Comparison of ENCODE assay signal across 12 cellular contexts in genomic region chr6:129889580-129889979, GRCh38. TPM values are rescaled to one million over a fixed set of nuclear protein-coding genes. Genes with fewer than 3 reads are reported as not detected.
DNase-seq lines count a peak whose midpoint lies in the region; ATAC-seq and TF ChIP-seq lines count a peak whose summit lies in the region.
"Had no signal": no experiment of that assay in that cellular context is flagged by ENCODE, and none has a peak within 500 bp of the region (broad histone marks: within the 10 kb centered on the region; RNA-seq: fewer than 3 reads in every experiment).

No MANE protein-coding gene starts in this region.

- in situ Hi-C loops in brain microvascular endothelial cell (cut with HindIII; ENCODE audit: low pct_ligation_motif_present, low sequenced_read_pairs) = no loop called here

- intact Hi-C loops in left colon (cut with DNase I, micrococcal nuclease) = no loop called here

- no peak for ATAC-seq in left colon
- ATAC-seq in GM21360 (IDR thresholded peaks at IDR 0.05; ENCODE audit: unreplicated experiment) = no peak

- H3K27me3 ChIP-seq in brain microvascular endothelial cell (replicated peaks) = no peaks in the 10 kb centered on the region

- no peaks in the 10 kb centered on the region for H3K36me3 ChIP-seq in brain microvascular endothelial cell (replicated peaks)

- H3K27ac ChIP-seq in brain microvascular endothelial cell = peak overlapping the region; percentile 53

- TF ChIP-seq CTCF in brain microvascular endothelial cell (IDR thresholded peaks at IDR 0.05; ENCODE audit: low read depth, low read length, missing control alignments) = no peak

- no peak overlapping the region for H3K4me3 ChIP-seq in brain microvascular endothelial cell (ENCODE audit: low read depth, low read length)

- DNase-seq in NOMO-1 treated with DMSO at 0.1 percent for 48 hours (lab: John Stamatoyannopoulos, UW; ENCODE audit: unreplicated experiment) = peak; percentile 70
- DNase-seq in NOMO-1 treated with dmso at 0.1 percent for 144 hours (lab: John Stamatoyannopoulos, UW; ENCODE audit: unreplicated experiment) = no peak
- DNase-seq in LoVo (ENCODE audit: low spot score) = peak; percentile 15
- DNase-seq in brain microvascular endothelial cell = peak; percentile 88
- DNase-seq in non-pigmented ciliary epithelial cell (ENCODE audit: low read depth) = peak; percentile 68
- no peak for DNase-seq in left colon
- DNase-seq in iPS-NIHi7 (ENCODE audit: extremely low spot score) = no peak
- DNase-seq: NCI-H146, SHP77 treated with DMSO at 0.1 percent for 48 hours had no signal

RNA-seq across cellular contexts. Expression of gene TMEM244, which starts 28.5 kb away (rescaled TPM):
- total RNA-seq in left colon = not detected
- total RNA-seq: dermis microvascular lymphatic vessel endothelial cell, posterior vena cava had no signal

Comparison
In these comparisons a context has a peak if more than half of its experiments do, and no peak if none do; other contexts are left out.
1. DNase-seq: peak in NOMO-1 treated with DMSO at 0.1 percent for 48 hours (single experiment), LoVo (single experiment), brain microvascular endothelial cell (single experiment) and non-pigmented ciliary epithelial cell (single experiment); none in NOMO-1 treated with dmso at 0.1 percent for 144 hours (single experiment), left colon (0 of 2) and iPS-NIHi7 (single experiment).